In genomic region chr14:105299654-105300541, GRCh38 we compare ENCODE assay signal across 8 cellular contexts. TPM values are rescaled to one million over a fixed set of nuclear protein-coding genes. Genes with fewer than 3 reads are reported as not detected.
A peak's percentile ranks its signal among the peaks of the same experiment; 100 is the strongest.
DNase-seq lines count a peak whose midpoint lies in the region; ATAC-seq and TF ChIP-seq lines count a peak whose summit lies in the region.

No MANE protein-coding gene starts in this region.

- no peak overlapping the region for H3K4ac ChIP-seq in mesendoderm (ENCODE audit: low read depth, low read length)

- H2AK5ac ChIP-seq in mesendoderm (ENCODE audit: low read length): no peak overlapping the region

- H3K27me3 ChIP-seq in PC-9 (ENCODE audit: insufficient read depth, low read depth) (no peaks in the 10 kb centered on the region), mesendoderm (ENCODE audit: insufficient read depth, low read length, poor library complexity) (no peaks in the 10 kb centered on the region), tibial artery (no peaks in the 10 kb centered on the region)

- H2BK120ac ChIP-seq in mesendoderm (ENCODE audit: low read depth, low read length): no peak overlapping the region

- no peak overlapping the region for H4K8ac ChIP-seq in mesendoderm (ENCODE audit: low read depth, low read length)

- peaks cover 5% of the 10 kb centered on the region for H3K79me1 ChIP-seq in mesendoderm (ENCODE audit: low read length)

- H3K36me3 ChIP-seq in PC-9 (ENCODE audit: low read depth): no peaks in the 10 kb centered on the region
- H3K36me3 ChIP-seq in mesendoderm (ENCODE audit: control insufficient read depth, insufficient read depth, low read length): no peaks in the 10 kb centered on the region
- no peaks in the 10 kb centered on the region for H3K36me3 ChIP-seq in tibial artery

- H3K18ac ChIP-seq in mesendoderm (ENCODE audit: low read length): no peak overlapping the region

- peak overlapping the region; percentile 86 for H3K4me2 ChIP-seq in PC-9
- peak overlapping the region; percentile 79 for H3K4me2 ChIP-seq in mesendoderm (ENCODE audit: low read length)

- TF ChIP-seq CTCF in PC-9 (conservative IDR thresholded peaks at IDR 0.05): no peak
- TF ChIP-seq CTCF in tibial artery (IDR thresholded peaks at IDR 0.05): no peak

- peak overlapping the region; percentile 85 for H3K27ac Mint-ChIP-seq in activated CD8-positive, alpha-beta memory T cell treated with anti-CD3 and anti-CD28 coated beads, Interleukin-2, amount 10 ng/mL, durations not matched to agents 7 days and 5 days
- peak overlapping the region; percentile 75 for H3K27ac Mint-ChIP-seq in central memory CD8-positive, alpha-beta T cell (ENCODE audit: low read depth)

- CTCF ChIA-PET in activated CD8-positive, alpha-beta memory T cell treated with anti-CD3 and anti-CD28 coated beads, Interleukin-2, amount 10 ng/mL, durations not matched to agents 7 days and 5 days (lab: Charles Lee): interaction anchor here (1.7 to 2.9 kb wide), 6 partner anchors 14 to 213 kb away, joined by 4 to 13 read pairs (median 6); partner anchors contain the start of genes JAG2 and PACS2
- CTCF ChIA-PET in PC-9 (lab: Charles Lee): no interaction called here

- peak; percentile 1 for ATAC-seq in activated CD8-positive, alpha-beta memory T cell treated with anti-CD3 and anti-CD28 coated beads, Interleukin-2, amount 10 ng/mL, durations not matched to agents 7 days and 5 days
- peak; percentile 16 for ATAC-seq in HG02885 (IDR thresholded peaks at IDR 0.05; ENCODE audit: poor library complexity, unreplicated experiment)
- no peak for ATAC-seq in central memory CD8-positive, alpha-beta T cell (replicated peaks; ENCODE audit: extremely low read depth, poor library complexity, severe bottlenecking)

- H4K20me1 ChIP-seq in PC-9 (ENCODE audit: insufficient read depth): peaks cover 18% of the 10 kb centered on the region; the same call in 1 of the 2 replicates

- H3K23ac ChIP-seq in mesendoderm (ENCODE audit: low read length): peak overlapping the region; percentile 50

- peaks cover 9% of the 10 kb centered on the region for H3K36me3 Mint-ChIP-seq in activated CD8-positive, alpha-beta memory T cell treated with anti-CD3 and anti-CD28 coated beads, Interleukin-2, amount 10 ng/mL, durations not matched to agents 7 days and 5 days
- peaks cover 2% of the 10 kb centered on the region for H3K36me3 Mint-ChIP-seq in central memory CD8-positive, alpha-beta T cell (ENCODE audit: insufficient read depth)

- intact Hi-C loops in PC-9 (cut with micrococcal nuclease; ENCODE audit: unreplicated experiment) (loop anchor here (5.0 kb wide), 2 partner anchors 182 to 328 kb away; no protein-coding TSS in a partner anchor), tibial artery (cut with DNase I; ENCODE audit: low total_unique reads) (loop anchor here (10.0 kb wide), 1 partner anchor 195 kb away; the partner anchor contains the start of gene TEDC1)

- POLR2A ChIA-PET in PC-9 (lab: Charles Lee; ENCODE audit: unreplicated experiment): no interaction called here

- peak overlapping the region; percentile 84 for H3K4me3 Mint-ChIP-seq in activated CD8-positive, alpha-beta memory T cell treated with anti-CD3 and anti-CD28 coated beads, Interleukin-2, amount 10 ng/mL, durations not matched to agents 7 days and 5 days
- peak overlapping the region; percentile 85 for H3K4me3 Mint-ChIP-seq in central memory CD8-positive, alpha-beta T cell

- peak; percentile 53 for DNase-seq in activated CD8-positive, alpha-beta memory T cell treated with anti-CD3 and anti-CD28 coated beads, Interleukin-2, amount 10 ng/mL, durations not matched to agents 7 days and 5 days
- DNase-seq in activated CD8-positive, alpha-beta memory T cell treated with anti-CD3 and anti-CD28 coated beads, Interleukin-2, amount 50 U/mL, for 48 hours: no peak
- DNase-seq in PC-9 (no peak), mesendoderm (no peak), tibial artery (no peak), NCI-H2029 (lab: John Stamatoyannopoulos, UW) (no peak)
- DNase-seq in central memory CD8-positive, alpha-beta T cell (ENCODE audit: low spot score in 2 of 2): no peak

- WGBS in mesendoderm (ENCODE audit: extremely low coverage, insufficient coverage, low lambda C conversion rate): no CpG with 5 or more reads among the region's 54 CpGs

- peaks cover 54% of the 10 kb centered on the region for H3K79me2 ChIP-seq in PC-9 (ENCODE audit: low read depth)
- no peaks in the 10 kb centered on the region for H3K79me2 ChIP-seq in mesendoderm (ENCODE audit: control insufficient read depth, insufficient read depth, low read length)

- H2BK5ac ChIP-seq in mesendoderm (ENCODE audit: low read length): no peak overlapping the region

- peak overlapping the region; percentile 95 for H3K56ac ChIP-seq in mesendoderm (ENCODE audit: low read length)

- H3K9ac ChIP-seq in mesendoderm (ENCODE audit: low read length): peak overlapping the region; percentile 77

- no peak overlapping the region for H4K5ac ChIP-seq in mesendoderm (ENCODE audit: low read length)

- H3K4me1 ChIP-seq in PC-9 (replicated peaks; ENCODE audit: insufficient read depth) (peaks cover 9% of the 10 kb centered on the region), mesendoderm (ENCODE audit: control insufficient read depth, low read depth, low read length) (no peaks in the 10 kb centered on the region), tibial artery (peaks cover 0 to 23% (median 15%) of the 10 kb centered on the region in 4 donors)

- BruUV-seq in PC-9 (replicated peaks; lab: Mats Ljungman, UMichigan): TSS peak; percentile 31

- peaks cover 3% of the 10 kb centered on the region for H3K27me3 Mint-ChIP-seq in activated CD8-positive, alpha-beta memory T cell treated with anti-CD3 and anti-CD28 coated beads, Interleukin-2, amount 10 ng/mL, durations not matched to agents 7 days and 5 days
- H3K27me3 Mint-ChIP-seq in central memory CD8-positive, alpha-beta T cell: no peaks in the 10 kb centered on the region

- peaks cover 35% of the 10 kb centered on the region for H3K4me1 Mint-ChIP-seq in activated CD8-positive, alpha-beta memory T cell treated with anti-CD3 and anti-CD28 coated beads, Interleukin-2, amount 10 ng/mL, durations not matched to agents 7 days and 5 days
- peaks cover 29% of the 10 kb centered on the region for H3K4me1 Mint-ChIP-seq in central memory CD8-positive, alpha-beta T cell

- peak overlapping the region; percentile 82 for H3K4me3 ChIP-seq in PC-9
- H3K4me3 ChIP-seq in mesendoderm (ENCODE audit: low read length): peak overlapping the region; percentile 45
- peak overlapping the region; percentile 60 to 69 for H3K4me3 ChIP-seq in tibial artery

- no peaks in the 10 kb centered on the region for H3K9me2 ChIP-seq in PC-9 (ENCODE audit: insufficient read depth)

- H3F3A ChIP-seq in PC-9 (ENCODE audit: insufficient read depth, low read depth): peaks cover 14% of the 10 kb centered on the region; the same call in 1 of the 2 replicates

- H3K9me3 Mint-ChIP-seq in activated CD8-positive, alpha-beta memory T cell treated with anti-CD3 and anti-CD28 coated beads, Interleukin-2, amount 10 ng/mL, durations not matched to agents 7 days and 5 days (ENCODE audit: low read depth): no peaks in the 10 kb centered on the region
- no peaks in the 10 kb centered on the region for H3K9me3 Mint-ChIP-seq in central memory CD8-positive, alpha-beta T cell

- H2AFZ ChIP-seq in PC-9: peak overlapping the region; percentile 89

- no peaks in the 10 kb centered on the region for H3K9me3 ChIP-seq in PC-9 (ENCODE audit: insufficient read depth, low read depth)
- H3K9me3 ChIP-seq in tibial artery: no peaks in the 10 kb centered on the region

- H2BK15ac ChIP-seq in mesendoderm (replicated peaks; ENCODE audit: low read depth): no peak overlapping the region

- no peak overlapping the region for H3K27ac ChIP-seq in PC-9
- H3K27ac ChIP-seq in mesendoderm (ENCODE audit: low read depth, low read length): peak overlapping the region; percentile 95
- peak overlapping the region; percentile 85 to 87 for H3K27ac ChIP-seq in tibial artery

RNA-seq across cellular contexts. Expression of gene BRF1, which starts 0.9 kb away (rescaled TPM):
- total RNA-seq in activated CD8-positive, alpha-beta memory T cell treated with anti-CD3 and anti-CD28 coated beads, Interleukin-2, amount 10 ng/mL, durations not matched to agents 7 days and 5 days: 10 to 100 TPM; 32.2 to 51.8 TPM
- 24.8 and 31.2 TPM in 2 replicates for total RNA-seq in PC-9 (2021)
- 7.2 TPM for polyA plus RNA-seq in mesendoderm (2013, experiment 1 of 2)
- 7.2 TPM for polyA plus RNA-seq in mesendoderm (2013, experiment 2 of 2)

RNA-seq across cellular contexts. Expression of gene PACS2, which starts 14.7 kb away (rescaled TPM):
- total RNA-seq in activated CD8-positive, alpha-beta memory T cell treated with anti-CD3 and anti-CD28 coated beads, Interleukin-2, amount 10 ng/mL, durations not matched to agents 7 days and 5 days: 10 to 100 TPM; 27.8 to 40.2 TPM
- 43.3 and 52.2 TPM in 2 replicates for total RNA-seq in PC-9 (2021)
- polyA plus RNA-seq in mesendoderm (2013, experiment 1 of 2): 22.8 TPM
- polyA plus RNA-seq in mesendoderm (2013, experiment 2 of 2): 23.4 TPM

RNA-seq across cellular contexts. Expression of gene BTBD6, which starts 51.6 kb away (rescaled TPM):
- 10 to 100 TPM; 47.1 to 49.0 TPM for total RNA-seq in activated CD8-positive, alpha-beta memory T cell treated with anti-CD3 and anti-CD28 coated beads, Interleukin-2, amount 10 ng/mL, durations not matched to agents 7 days and 5 days
- 9.0 and 12.2 TPM in 2 replicates for total RNA-seq in PC-9 (2021)
- polyA plus RNA-seq in mesendoderm (2013, experiment 1 of 2): 12.0 TPM
- polyA plus RNA-seq in mesendoderm (2013, experiment 2 of 2): 12.3 TPM
